Comparison of ENCODE assay signal across 21 cellular contexts in the genomic region with DNA sequence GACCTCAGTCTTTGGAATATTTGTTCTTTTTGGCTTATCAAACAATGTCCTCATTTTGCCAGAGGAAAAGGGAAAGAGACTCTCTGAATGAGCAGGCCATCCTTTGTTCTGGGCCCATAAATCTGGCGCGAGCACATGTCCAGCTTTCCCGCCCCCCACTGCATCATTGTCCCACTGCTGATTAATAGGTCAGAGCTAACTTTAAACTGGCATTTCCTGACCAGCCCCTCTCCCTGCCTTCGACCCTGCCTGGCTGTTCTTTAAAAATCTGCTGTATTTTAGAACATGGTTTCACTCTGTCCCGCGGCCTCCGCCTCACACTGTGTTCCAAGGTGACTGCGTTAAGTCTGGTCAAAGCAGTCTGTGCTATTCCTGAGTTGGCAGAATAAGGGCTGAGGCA.
DNase-seq lines count a peak whose midpoint lies in the region; ATAC-seq and TF ChIP-seq lines count a peak whose summit lies in the region.
"Had no signal": no experiment of that assay in that cellular context is flagged by ENCODE, and none has a peak within 500 bp of the region (broad histone marks: within the 10 kb centered on the region; RNA-seq: fewer than 3 reads in every experiment).

No MANE protein-coding gene starts in this region.

- intact Hi-C loops in Right ventricle myocardium inferior (cut with DNase I), result no loop called here

- peaks cover 7% of the 10 kb centered on the region; the same call in 1 of the 2 replicates for H3K4me1 Mint-ChIP-seq in HFFc6 (ENCODE audit: low read depth)
- no peaks in the 10 kb centered on the region for H3K4me1 Mint-ChIP-seq in endodermal cell
- H3K4me1 Mint-ChIP-seq: activated naive CD4-positive, alpha-beta T cell treated with anti-CD3 and anti-CD28 coated beads, Interleukin-2, amount 50 U/mL, for 24 hours; naive B cell had no signal

- H3K9me3 Mint-ChIP-seq in HFFc6 (no peaks in the 10 kb centered on the region), endodermal cell (no peaks in the 10 kb centered on the region)
- H3K9me3 Mint-ChIP-seq: activated naive CD4-positive, alpha-beta T cell treated with anti-CD3 and anti-CD28 coated beads, Interleukin-2, amount 50 U/mL, for 24 hours; naive B cell had no signal

- H3K4me3 ChIP-seq in subcutaneous abdominal adipose tissue (ENCODE audit: low read depth in 1 of 5, low read length in 5 of 5), result peak overlapping the region in 1 of 5 donors; percentile 0
- no peak overlapping the region for H3K4me3 ChIP-seq in SJCRH30
- no peak overlapping the region for H3K4me3 ChIP-seq in endodermal cell (ENCODE audit: low read length)
- H3K4me3 ChIP-seq: A549 had no signal

- H3K4me3 Mint-ChIP-seq in HFFc6 (peak overlapping the region; percentile 45; the same call in 1 of the 2 replicates), endodermal cell (no peak overlapping the region)
- H3K4me3 Mint-ChIP-seq: activated naive CD4-positive, alpha-beta T cell treated with anti-CD3 and anti-CD28 coated beads, Interleukin-2, amount 50 U/mL, for 24 hours; activated T-cell treated with anti-CD3 and anti-CD28 coated beads, Interleukin-2, amount 50 U/mL, for 72 hours; naive B cell; type B pancreatic cell had no signal

- WGBS in endodermal cell (ENCODE audit: insufficient coverage in 1 of 2, insufficient read length in 1 of 2), 2 experiments, result 89 to 91% methylated on average over 8 of the region's 8 CpGs

- ATAC-seq in Right ventricle myocardium inferior (peak; percentile 51), HG02870 (IDR thresholded peaks at IDR 0.05; ENCODE audit: unreplicated experiment) (no peak)
- ATAC-seq: A549; activated T-cell treated with anti-CD3 and anti-CD28 coated beads, Interleukin-2, amount 50 U/mL, for 72 hours had no signal

- H3K27me3 Mint-ChIP-seq in HFFc6 (ENCODE audit: insufficient read depth), result peaks cover 17% of the 10 kb centered on the region
- H3K27me3 Mint-ChIP-seq in endodermal cell (ENCODE audit: insufficient read depth), result peaks cover 30% of the 10 kb centered on the region
- H3K27me3 Mint-ChIP-seq: activated naive CD4-positive, alpha-beta T cell treated with anti-CD3 and anti-CD28 coated beads, Interleukin-2, amount 50 U/mL, for 24 hours had no signal

- H3K27ac ChIP-seq in subcutaneous abdominal adipose tissue (ENCODE audit: low read depth, low read length), result peak overlapping the region; percentile 51
- no peak overlapping the region for H3K27ac ChIP-seq in SJCRH30
- no peak overlapping the region for H3K27ac ChIP-seq in endodermal cell (ENCODE audit: low read depth, low read length)
- H3K27ac ChIP-seq: A549 had no signal

- H3K9ac ChIP-seq in subcutaneous abdominal adipose tissue (ENCODE audit: low read length in 5 of 5), result peak overlapping the region in 1 of 5 donors; percentile 33
- H3K9ac ChIP-seq in endodermal cell (ENCODE audit: extremely low read depth, low read length, poor library complexity, severe bottlenecking), result no peak overlapping the region

- TF ChIP-seq CTCF in HFFc6 (IDR thresholded peaks at IDR 0.05) (no peak), endodermal cell (conservative IDR thresholded peaks at IDR 0.05) (no peak)

- H3K36me3 Mint-ChIP-seq in HFFc6 (ENCODE audit: low read depth) (no peaks in the 10 kb centered on the region), endodermal cell (ENCODE audit: low read depth) (no peaks in the 10 kb centered on the region)
- H3K36me3 Mint-ChIP-seq: activated naive CD4-positive, alpha-beta T cell treated with anti-CD3 and anti-CD28 coated beads, Interleukin-2, amount 50 U/mL, for 24 hours; naive B cell; type B pancreatic cell had no signal

- peaks cover 0 to 6% (median 0%) of the 10 kb centered on the region in 5 donors for H3K27me3 ChIP-seq in subcutaneous abdominal adipose tissue (ENCODE audit: control insufficient read depth in 5 of 5, insufficient read depth in 4 of 5, low read length in 5 of 5)
- no peaks in the 10 kb centered on the region for H3K27me3 ChIP-seq in SJCRH30
- peaks cover 58% of the 10 kb centered on the region for H3K27me3 ChIP-seq in endodermal cell (ENCODE audit: control insufficient read depth, insufficient read depth, low read length, poor library complexity, severe bottlenecking)

- H3K9me3 ChIP-seq in subcutaneous abdominal adipose tissue (ENCODE audit: control insufficient read depth in 5 of 5, low read length in 5 of 5) (no peaks in the 10 kb centered on the region), SJCRH30 (replicated peaks) (no peaks in the 10 kb centered on the region), endodermal cell (ENCODE audit: control insufficient read depth, low read length) (no peaks in the 10 kb centered on the region)
- H3K9me3 ChIP-seq: A549 had no signal

- no peak for DNase-seq in HFFc6
- no peak for DNase-seq in Right ventricle myocardium inferior (ENCODE audit: missing footprints)
- DNase-seq in lung microvascular endothelial cell (ENCODE audit: low read depth in 2 of 2), result peak; percentile 23 to 85
- no peak for DNase-seq in SJCRH30
- no peak for DNase-seq in endodermal cell
- DNase-seq in NCI-H82 (lab: John Stamatoyannopoulos, UW), result no peak
- DNase-seq: activated CD4-positive, alpha-beta T cell treated with anti-CD3 and anti-CD28 coated beads for 1 hour; activated T-cell treated with anti-CD3 and anti-CD28 coated beads, Interleukin-2, amount 50 U/mL, for 72 hours; COR-L47; DMS79 treated with DMSO at 0.1 percent for 48 hours; H7; mammary epithelial cell; naive B cell; NCI-H1105 treated with DMSO at 0.1 percent for 48 hours; SHP77 treated with DMSO at 0.1 percent for 48 hours; stimulated activated naive CD4-positive, alpha-beta T cell treated with Interleukin-2 at 50 U/mL for 16 hours had no signal

- H3K4me1 ChIP-seq in subcutaneous abdominal adipose tissue (ENCODE audit: control insufficient read depth in 5 of 5, insufficient read depth in 5 of 5, low read length in 5 of 5), result peaks cover 0 to 13% (median 5%) of the 10 kb centered on the region in 5 donors
- H3K4me1 ChIP-seq in SJCRH30, result no peaks in the 10 kb centered on the region
- H3K4me1 ChIP-seq in endodermal cell (ENCODE audit: control insufficient read depth, insufficient read depth, low read length), result no peaks in the 10 kb centered on the region
- H3K4me1 ChIP-seq: A549 had no signal

- H3K27ac Mint-ChIP-seq in HFFc6 (no peak overlapping the region), endodermal cell (no peak overlapping the region)
- H3K27ac Mint-ChIP-seq: activated naive CD4-positive, alpha-beta T cell treated with anti-CD3 and anti-CD28 coated beads, Interleukin-2, amount 50 U/mL, for 24 hours; activated T-cell treated with anti-CD3 and anti-CD28 coated beads, Interleukin-2, amount 50 U/mL, for 72 hours; type B pancreatic cell had no signal

- H3K36me3 ChIP-seq in subcutaneous abdominal adipose tissue (ENCODE audit: control insufficient read depth in 5 of 5, insufficient read depth in 5 of 5, low read length in 5 of 5) (no peaks in the 10 kb centered on the region), SJCRH30 (no peaks in the 10 kb centered on the region), endodermal cell (ENCODE audit: control insufficient read depth, insufficient read depth, low read length) (no peaks in the 10 kb centered on the region)

Comparison
In these comparisons a context has a peak if more than half of its experiments do, and no peak if none do; other contexts are left out.
1. DNase-seq: peak in lung microvascular endothelial cell (2 of 2); none in HFFc6 (single experiment), Right ventricle myocardium inferior (single experiment), SJCRH30 (0 of 2), endodermal cell (single experiment) and NCI-H82 (single experiment).